Comparison of ENCODE assay signal across 21 cellular contexts in the genomic region with DNA sequence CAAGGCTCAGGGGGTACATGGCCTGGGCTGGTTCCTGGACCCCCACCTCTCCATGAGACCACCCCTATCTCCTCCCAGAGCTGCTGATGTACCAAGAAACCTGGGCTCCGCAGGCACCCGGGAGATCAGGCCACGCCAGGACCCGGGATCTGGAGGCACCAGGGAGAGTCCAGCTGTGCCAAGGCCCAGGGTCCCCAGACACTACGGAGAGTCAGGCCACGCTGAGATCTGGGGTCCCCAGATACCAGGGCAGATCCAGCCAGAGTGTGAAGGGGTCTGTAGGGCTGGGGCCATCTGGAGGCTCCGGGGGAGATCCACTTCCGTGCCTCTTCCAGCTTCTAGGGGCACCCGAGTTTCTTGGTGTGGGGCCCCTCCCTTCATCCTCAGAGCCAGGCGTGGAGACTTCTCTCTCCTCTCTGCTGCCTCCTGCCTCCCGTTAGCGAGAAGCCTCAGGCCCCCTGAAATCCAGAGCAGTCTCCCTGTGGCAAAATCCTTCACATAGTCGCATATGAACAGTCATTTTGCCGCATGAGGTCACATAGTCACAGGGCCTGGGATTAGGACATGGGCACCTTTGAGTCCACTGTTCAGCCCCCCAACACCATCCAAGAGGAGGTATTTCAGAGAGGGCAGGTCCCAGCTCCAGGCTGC. TPM values are rescaled to one million over a fixed set of nuclear protein-coding genes. Genes with fewer than 3 reads are reported as not detected.
DNase-seq lines count a peak whose midpoint lies in the region; ATAC-seq and TF ChIP-seq lines count a peak whose summit lies in the region.
"Had no signal": no experiment of that assay in that cellular context is flagged by ENCODE, and none has a peak within 500 bp of the region (broad histone marks: within the 10 kb centered on the region; RNA-seq: fewer than 3 reads in every experiment).

No MANE protein-coding gene starts in this region.

- H3K4me3 Mint-ChIP-seq in central memory CD8-positive, alpha-beta T cell, result no peak overlapping the region
- H3K4me3 Mint-ChIP-seq: HFFc6 had no signal

- no peak overlapping the region for H3K27ac ChIP-seq in right cardiac atrium (ENCODE audit: low read length)
- H3K27ac ChIP-seq in gastrocnemius medialis, result peak overlapping the region; percentile 30 to 99 (median 94)
- H3K27ac ChIP-seq in WERI-Rb-1, result no peak overlapping the region

- H3K27ac Mint-ChIP-seq in central memory CD8-positive, alpha-beta T cell (ENCODE audit: low read depth), result peak overlapping the region; percentile 39
- H3K27ac Mint-ChIP-seq: HFFc6 had no signal

- H3K9me3 Mint-ChIP-seq in central memory CD8-positive, alpha-beta T cell, result no peaks in the 10 kb centered on the region
- H3K9me3 Mint-ChIP-seq: HFFc6 had no signal

- H3K4me3 ChIP-seq in right cardiac atrium (ENCODE audit: low read length) (no peak overlapping the region), gastrocnemius medialis (no peak overlapping the region), WERI-Rb-1 (ENCODE audit: low read depth, low read length) (no peak overlapping the region)
- H3K4me3 ChIP-seq: HAP-1, MG63 had no signal

- DNase-seq in right cardiac atrium (peak in 2 of 3 donors; percentile 25 to 26), left ventricle myocardium superior (no peak), gastrocnemius medialis (no peak), WERI-Rb-1 (no peak)
- DNase-seq in central memory CD8-positive, alpha-beta T cell (ENCODE audit: low spot score in 2 of 2), result no peak
- DNase-seq: 8988T; ACHN; BE2C; CD4-positive, CD25-positive, alpha-beta regulatory T cell; HFFc6; KG1; MG63; NCI-H2029 treated with DMSO at 0.1 percent for 48 hours; NCI-H446 treated with DMSO at 0.1 percent for 48 hours; NCI-H526 treated with DMSO at 0.1 percent for 48 hours; RPMI8226; SHP77 treated with DMSO at 0.1 percent for 48 hours had no signal

- H3K9me3 ChIP-seq in right cardiac atrium (ENCODE audit: control insufficient read depth, low read length) (no peaks in the 10 kb centered on the region), gastrocnemius medialis (no peaks in the 10 kb centered on the region), WERI-Rb-1 (ENCODE audit: severe bottlenecking) (no peaks in the 10 kb centered on the region)
- H3K9me3 ChIP-seq: BE2C, HAP-1, MG63 had no signal

- H3K36me3 Mint-ChIP-seq in central memory CD8-positive, alpha-beta T cell (ENCODE audit: insufficient read depth), result peaks cover 3% of the 10 kb centered on the region
- H3K36me3 Mint-ChIP-seq: CD4-positive, CD25-positive, alpha-beta regulatory T cell had no signal

- no peak for TF ChIP-seq POLR2A in gastrocnemius medialis (IDR thresholded peaks at IDR 0.05)

- intact Hi-C loops in right cardiac atrium (cut with DNase I), result no loop called here
- intact Hi-C loops in left ventricle myocardium superior (cut with micrococcal nuclease), result no loop called here
- intact Hi-C loops in gastrocnemius medialis (cut with DNase I; ENCODE audit: low total_unique reads), result no loop called here

- H3K4me1 Mint-ChIP-seq in central memory CD8-positive, alpha-beta T cell, result peaks cover 5% of the 10 kb centered on the region

- H3K27me3 ChIP-seq in right cardiac atrium (ENCODE audit: control insufficient read depth, insufficient read depth) (no peaks in the 10 kb centered on the region), gastrocnemius medialis (no peaks in the 10 kb centered on the region), WERI-Rb-1 (ENCODE audit: insufficient read depth, low read depth, severe bottlenecking) (no peaks in the 10 kb centered on the region)
- H3K27me3 ChIP-seq: BE2C, MG63 had no signal

- ATAC-seq in right cardiac atrium (no peak), left ventricle myocardium superior (no peak), gastrocnemius medialis (no peak), GM19035 (IDR thresholded peaks at IDR 0.05; ENCODE audit: unreplicated experiment) (no peak), HG02885 (IDR thresholded peaks at IDR 0.05; ENCODE audit: poor library complexity, unreplicated experiment) (no peak), GM19023 (IDR thresholded peaks at IDR 0.05; ENCODE audit: unreplicated experiment) (no peak)
- no peak for ATAC-seq in central memory CD8-positive, alpha-beta T cell (replicated peaks; ENCODE audit: extremely low read depth, poor library complexity, severe bottlenecking)

- in situ Hi-C loops in gastrocnemius medialis (cut with MboI; ENCODE audit: low sequenced_read_pairs in 4 of 4), result no loop called here

- 93% methylated on average over 14 of the region's 14 CpGs for WGBS in right cardiac atrium

- peaks cover 10% of the 10 kb centered on the region for H3K27me3 Mint-ChIP-seq in central memory CD8-positive, alpha-beta T cell

- H3K36me3 ChIP-seq in gastrocnemius medialis, result peaks cover 0 to 7% of the 10 kb centered on the region in 2 donors
- no peaks in the 10 kb centered on the region for H3K36me3 ChIP-seq in WERI-Rb-1
- H3K36me3 ChIP-seq: BE2C, HAP-1, MG63 had no signal

- TF ChIP-seq CTCF in gastrocnemius medialis (IDR thresholded peaks at IDR 0.05 in 4 of 5, conservative IDR thresholded peaks at IDR 0.05 in 1 of 5) (no peak), WERI-Rb-1 (IDR thresholded peaks at IDR 0.05; ENCODE audit: low read depth, low read length) (no peak)

- H3K4me1 ChIP-seq in right cardiac atrium (ENCODE audit: control insufficient read depth, insufficient read depth, low read length), result peaks cover 3% of the 10 kb centered on the region
- H3K4me1 ChIP-seq in gastrocnemius medialis, result peaks cover 35 to 49% of the 10 kb centered on the region in 2 donors
- H3K4me1 ChIP-seq: BE2C, HAP-1 had no signal

RNA-seq across cellular contexts. Expression of gene ABLIM2, which starts 9.7 kb away (rescaled TPM):
- total RNA-seq in right cardiac atrium (10 to 100 TPM in 2 of 4 donors, 1 to 10 TPM in 2; 6.2 to 17.4 (median 9.6) TPM), left ventricle myocardium superior (28.3 TPM), gastrocnemius medialis (100 to 1,000 TPM; 177 to 281 (median 244) TPM)
- polyA plus RNA-seq in right cardiac atrium, result 4.2 TPM

RNA-seq across cellular contexts. Expression of gene SH3TC1, which starts 50.2 kb away (rescaled TPM):
- total RNA-seq in right cardiac atrium, result 10 to 100 TPM in 3 of 4 donors, 1 to 10 TPM in 1; 6.6 to 17.1 (median 11.1) TPM
- 5.4 TPM for polyA plus RNA-seq in right cardiac atrium
- total RNA-seq in left ventricle myocardium superior, result 8.7 TPM
- 1 to 10 TPM; 2.9 to 8.5 (median 5.8) TPM for total RNA-seq in gastrocnemius medialis

Comparison
In these comparisons a context has a peak if more than half of its experiments do, and no peak if none do; other contexts are left out.
1. DNase-seq: peak in right cardiac atrium (2 of 3); none in left ventricle myocardium superior (single experiment), central memory CD8-positive, alpha-beta T cell (0 of 2), gastrocnemius medialis (0 of 2) and WERI-Rb-1 (single experiment).
2. H3K27ac ChIP-seq: peak in gastrocnemius medialis (4 of 4); none in right cardiac atrium (single experiment) and WERI-Rb-1 (single experiment).